Comparison of ENCODE assay signal across 10 cellular contexts in the genomic region with DNA sequence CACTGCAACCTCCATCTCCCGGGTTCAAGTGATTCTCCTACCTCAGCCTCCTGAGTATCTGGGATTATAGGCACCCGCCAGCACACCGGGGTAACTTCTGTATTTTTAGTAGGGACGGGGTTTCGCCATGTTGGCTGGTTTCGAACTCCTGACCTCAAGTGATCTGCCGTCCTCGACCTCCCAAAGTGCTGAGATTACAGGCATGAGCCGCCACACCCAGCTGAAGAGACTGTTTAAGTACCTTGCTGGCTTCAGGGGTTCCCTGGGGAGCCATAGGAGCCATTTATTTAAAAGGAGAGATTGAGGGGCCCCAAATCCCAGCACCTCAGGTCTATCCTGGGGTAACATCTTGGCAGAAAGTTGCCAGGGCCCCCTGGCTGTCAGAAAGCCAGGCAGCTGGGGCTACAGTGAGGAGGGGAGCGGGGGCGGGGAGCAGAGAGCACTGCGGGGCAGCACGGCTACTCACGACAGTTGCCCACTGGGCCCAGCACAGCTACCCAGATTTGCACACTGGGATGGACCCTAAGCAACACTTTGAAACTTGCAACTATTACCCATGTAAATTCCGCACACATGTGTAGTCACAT. TPM values are rescaled to one million over a fixed set of nuclear protein-coding genes. Genes with fewer than 3 reads are reported as not detected.
DNase-seq lines count a peak whose midpoint lies in the region; ATAC-seq and TF ChIP-seq lines count a peak whose summit lies in the region.
"Had no signal": no experiment of that assay in that cellular context is flagged by ENCODE, and none has a peak within 500 bp of the region (broad histone marks: within the 10 kb centered on the region; RNA-seq: fewer than 3 reads in every experiment).

No MANE protein-coding gene starts in this region.

- H3T11ph ChIP-seq in H9 (ENCODE audit: low read length), result no peak overlapping the region

- no peak for TF ChIP-seq CTCF in CD8-positive, alpha-beta T cell (IDR thresholded peaks at IDR 0.05)
- TF ChIP-seq CTCF in H9 (conservative IDR thresholded peaks at IDR 0.05), result no peak
- TF ChIP-seq CTCF in A673 (conservative IDR thresholded peaks at IDR 0.05; ENCODE audit: low read depth, low read length), result no peak

- no peak overlapping the region for H3K27ac Mint-ChIP-seq in CD8-positive, alpha-beta T cell
- H3K27ac Mint-ChIP-seq in H9, result no peak overlapping the region; a peak in 1 of 7 replicates
- H3K27ac Mint-ChIP-seq in activated T-cell treated with anti-CD3 and anti-CD28 coated beads, Interleukin-2, amount 50 U/mL, for 72 hours, result no peak overlapping the region
- peak overlapping the region in 7 of 9 donors; percentile 47 to 86 (median 67) for H3K27ac Mint-ChIP-seq in naive thymus-derived CD4-positive, alpha-beta T cell

- intact Hi-C loops in CD8-positive, alpha-beta T cell (cut with DNase I, micrococcal nuclease), result loop anchor here (1.0 to 10.0 kb wide), 8 partner anchors 17 to 730 kb away; a partner anchor contains a TSS
- intact Hi-C loops in naive thymus-derived CD4-positive, alpha-beta T cell (cut with micrococcal nuclease), result loop anchor here (1.0 to 10.0 kb wide), 5 partner anchors 50 to 230 kb away; a partner anchor contains a TSS
- intact Hi-C loops in A673 (cut with micrococcal nuclease; ENCODE audit: unreplicated experiment), result no loop called here

- H3K14ac ChIP-seq in H9 (ENCODE audit: insufficient read depth, low read length), result no peak overlapping the region

- H3K4me3 Mint-ChIP-seq in CD8-positive, alpha-beta T cell, result peak overlapping the region; percentile 80
- H3K4me3 Mint-ChIP-seq in H9, result peak overlapping the region; percentile 54 to 75; a peak in 3 of 5 replicates
- peak overlapping the region; percentile 83 to 85 for H3K4me3 Mint-ChIP-seq in activated T-cell treated with anti-CD3 and anti-CD28 coated beads, Interleukin-2, amount 50 U/mL, for 72 hours
- peak overlapping the region; percentile 72 to 87 (median 81) for H3K4me3 Mint-ChIP-seq in naive thymus-derived CD4-positive, alpha-beta T cell

- no peaks in the 10 kb centered on the region for H3K9me3 ChIP-seq in CD8-positive, alpha-beta T cell (ENCODE audit: low read length)
- H3K9me3 ChIP-seq in H9 (ENCODE audit: control insufficient read depth, low read depth, low read length), result no peaks in the 10 kb centered on the region
- H3K9me3 ChIP-seq in naive thymus-derived CD4-positive, alpha-beta T cell (ENCODE audit: control insufficient read depth in 2 of 3, low read length in 3 of 3), result no peaks in the 10 kb centered on the region
- no peaks in the 10 kb centered on the region for H3K9me3 ChIP-seq in A673 (ENCODE audit: low read depth, low read length, poor library complexity, severe bottlenecking)
- H3K9me3 ChIP-seq: tibial nerve had no signal

- no peaks in the 10 kb centered on the region for H3K79me2 ChIP-seq in H9 (ENCODE audit: insufficient read depth, low read length)

- no peak overlapping the region for H3K9ac ChIP-seq in H9 (ENCODE audit: extremely low read depth, insufficient read length, low read length)

- no peak overlapping the region for H3K23ac ChIP-seq in H9 (ENCODE audit: insufficient read length, low read depth, low read length)

- POLR2A ChIA-PET in CD8-positive, alpha-beta T cell (lab: Charles Lee), result interaction anchor here (1.1 to 1.5 kb wide), 5 partner anchors 16 to 48 kb away, joined by 3 to 15 read pairs (median 5); a partner anchor contains a TSS
- POLR2A ChIA-PET in naive thymus-derived CD4-positive, alpha-beta T cell (lab: Charles Lee), result interaction anchor here (0.8 to 10.2 kb wide), 9 partner anchors 11 to 61 kb away, joined by 3 to 134 read pairs (median 4); a partner anchor contains a TSS
- POLR2A ChIA-PET in A673 (lab: Charles Lee; ENCODE audit: low non-redundant PET), result no interaction called here

- no peaks in the 10 kb centered on the region for H3K27me3 ChIP-seq in CD8-positive, alpha-beta T cell (ENCODE audit: insufficient read depth, low read length)
- H3K27me3 ChIP-seq in H9 (ENCODE audit: insufficient read depth, low read length) (no peaks in the 10 kb centered on the region; the same call in 1 of the 2 replicates), A673 (replicated peaks; ENCODE audit: insufficient read depth, low read depth, low read length, poor library complexity) (no peaks in the 10 kb centered on the region)
- no peaks in the 10 kb centered on the region for H3K27me3 ChIP-seq in naive thymus-derived CD4-positive, alpha-beta T cell (ENCODE audit: control insufficient read depth in 2 of 2, insufficient read depth in 2 of 2, low read length in 2 of 2)

- H2BK5ac ChIP-seq in H9 (ENCODE audit: insufficient read length, low read length), result no peak overlapping the region

- peak in 1 of 7 experiments; percentile 2 for DNase-seq in CD8-positive, alpha-beta T cell
- DNase-seq in H9 (no peak), A673 (ENCODE audit: low spot score) (no peak), NCI-H187 (lab: John Stamatoyannopoulos, UW) (no peak), NCI-H345 treated with DMSO at 0.1 percent for 48 hours (lab: John Stamatoyannopoulos, UW; ENCODE audit: unreplicated experiment) (no peak), ACHN (no peak)
- no peak for DNase-seq in activated T-cell treated with anti-CD3 and anti-CD28 coated beads, Interleukin-2, amount 50 U/mL, for 72 hours
- DNase-seq in naive thymus-derived CD4-positive, alpha-beta T cell, result no peak

- no peaks in the 10 kb centered on the region for H3K9me3 Mint-ChIP-seq in CD8-positive, alpha-beta T cell
- H3K9me3 Mint-ChIP-seq in H9, result no peaks in the 10 kb centered on the region
- H3K9me3 Mint-ChIP-seq in activated T-cell treated with anti-CD3 and anti-CD28 coated beads, Interleukin-2, amount 50 U/mL, for 72 hours, result no peaks in the 10 kb centered on the region
- H3K9me3 Mint-ChIP-seq in naive thymus-derived CD4-positive, alpha-beta T cell, result peaks cover 0 to 4% (median 0%) of the 10 kb centered on the region in 11 donors

- peaks cover 45% of the 10 kb centered on the region for H3K4me1 ChIP-seq in CD8-positive, alpha-beta T cell (ENCODE audit: insufficient read depth, low read length)
- H3K4me1 ChIP-seq in H9 (ENCODE audit: insufficient read depth, low read length) (no peaks in the 10 kb centered on the region), A673 (ENCODE audit: insufficient read depth, low read length, poor library complexity, severe bottlenecking) (peaks cover 6% of the 10 kb centered on the region)
- H3K4me1 ChIP-seq in naive thymus-derived CD4-positive, alpha-beta T cell (ENCODE audit: control insufficient read depth in 2 of 2, insufficient read depth in 2 of 2, low read length in 2 of 2), result peaks cover 23 to 48% of the 10 kb centered on the region in 2 donors

- peaks cover 12% of the 10 kb centered on the region for H3K23me2 ChIP-seq in H9 (ENCODE audit: insufficient read length, low read depth, low read length, poor library complexity, severe bottlenecking)

- no peaks in the 10 kb centered on the region for H3K79me1 ChIP-seq in H9 (ENCODE audit: insufficient read depth, low read depth, low read length, poor library complexity, severe bottlenecking)

- no peak overlapping the region for H3K27ac ChIP-seq in CD8-positive, alpha-beta T cell (ENCODE audit: low read depth, low read length)
- H3K27ac ChIP-seq in H9 (ENCODE audit: insufficient read length, low read depth, low read length) (no peak overlapping the region), A673 (ENCODE audit: low read depth, low read length, poor library complexity, severe bottlenecking) (no peak overlapping the region)
- H3K27ac ChIP-seq in naive thymus-derived CD4-positive, alpha-beta T cell (ENCODE audit: low read depth, low read length), result peak overlapping the region; percentile 77

- ATAC-seq in CD8-positive, alpha-beta T cell, result no peak
- no peak for ATAC-seq in activated T-cell treated with anti-CD3 and anti-CD28 coated beads, Interleukin-2, amount 50 U/mL, for 72 hours (replicated peaks in 1 of 2)
- no peak for ATAC-seq in naive thymus-derived CD4-positive, alpha-beta T cell
- ATAC-seq: K562 had no signal

- H3K4me1 Mint-ChIP-seq in CD8-positive, alpha-beta T cell (ENCODE audit: low read depth), result peaks cover 43% of the 10 kb centered on the region
- peaks cover 19 to 26% of the 10 kb centered on the region in 2 experiments for H3K4me1 Mint-ChIP-seq in H9
- H3K4me1 Mint-ChIP-seq in activated T-cell treated with anti-CD3 and anti-CD28 coated beads, Interleukin-2, amount 50 U/mL, for 72 hours (ENCODE audit: low read depth), result peaks cover 35% of the 10 kb centered on the region
- peaks cover 22 to 67% (median 48%) of the 10 kb centered on the region in 7 donors for H3K4me1 Mint-ChIP-seq in naive thymus-derived CD4-positive, alpha-beta T cell

- no peak overlapping the region for H3K18ac ChIP-seq in H9 (ENCODE audit: insufficient read length, low read depth, low read length)

- WGBS in H9 (ENCODE audit: extremely low coverage, insufficient read length, low lambda C conversion rate), result no CpG with 5 or more reads among the region's 15 CpGs

- no peak overlapping the region for H2AFZ ChIP-seq in H9 (ENCODE audit: low read length)

- peaks cover 10% of the 10 kb centered on the region for H3K36me3 Mint-ChIP-seq in CD8-positive, alpha-beta T cell
- peaks cover 0 to 2% (median 0%) of the 10 kb centered on the region in 3 experiments; a peak in 1 of 7 replicates for H3K36me3 Mint-ChIP-seq in H9 (ENCODE audit: insufficient read depth in 1 of 3, low read depth in 3 of 3)
- peaks cover 0 to 2% of the 10 kb centered on the region in 2 donors for H3K36me3 Mint-ChIP-seq in activated T-cell treated with anti-CD3 and anti-CD28 coated beads, Interleukin-2, amount 50 U/mL, for 72 hours (ENCODE audit: insufficient read depth in 2 of 2)
- peaks cover 0 to 14% (median 0%) of the 10 kb centered on the region in 5 donors for H3K36me3 Mint-ChIP-seq in naive thymus-derived CD4-positive, alpha-beta T cell

- no peak overlapping the region for H3K56ac ChIP-seq in H9 (ENCODE audit: insufficient read length, low read depth, low read length)

- in situ Hi-C loops in ACHN (cut with HindIII; ENCODE audit: low pct_ligation_motif_present, low pct_unique_long_range_greater_than_20kb, low sequenced_read_pairs), result no loop called here

- H2BK120ac ChIP-seq in H9 (ENCODE audit: low read depth, low read length, poor library complexity, severe bottlenecking), result no peak overlapping the region

- no peak overlapping the region for H2BK15ac ChIP-seq in H9 (ENCODE audit: low read depth, low read length)

- no peaks in the 10 kb centered on the region for H3K27me3 Mint-ChIP-seq in CD8-positive, alpha-beta T cell (ENCODE audit: low read depth)
- peaks cover 32% of the 10 kb centered on the region for H3K27me3 Mint-ChIP-seq in H9 (ENCODE audit: low read depth)
- H3K27me3 Mint-ChIP-seq in activated T-cell treated with anti-CD3 and anti-CD28 coated beads, Interleukin-2, amount 50 U/mL, for 72 hours (ENCODE audit: low read depth), result no peaks in the 10 kb centered on the region
- H3K27me3 Mint-ChIP-seq in naive thymus-derived CD4-positive, alpha-beta T cell, result no peaks in the 10 kb centered on the region

- no TSS peak for BruUV-seq in A673 (replicated peaks; lab: Mats Ljungman, UMichigan)

- no peak overlapping the region for H2AK5ac ChIP-seq in H9 (ENCODE audit: insufficient read length, low read length)

- no peak overlapping the region for H2BK12ac ChIP-seq in H9 (ENCODE audit: insufficient read length, low read depth, low read length)

- peak overlapping the region; percentile 48 for H3K4me2 ChIP-seq in H9 (ENCODE audit: insufficient read depth, insufficient read length, low read length)

- no peak overlapping the region for H4K8ac ChIP-seq in H9 (replicated peaks; ENCODE audit: insufficient read length, low read depth, low read length)

- peak overlapping the region; percentile 87 for H3K4me3 ChIP-seq in CD8-positive, alpha-beta T cell (ENCODE audit: low read depth, low read length)
- peak overlapping the region; percentile 85 for H3K4me3 ChIP-seq in naive thymus-derived CD4-positive, alpha-beta T cell (ENCODE audit: low read length)
- H3K4me3 ChIP-seq in A673 (ENCODE audit: low read depth, low read length, poor library complexity, severe bottlenecking), result no peak overlapping the region

- H3K4ac ChIP-seq in H9 (ENCODE audit: low read depth, low read length), result no peak overlapping the region

- no peak overlapping the region for H4K5ac ChIP-seq in H9 (ENCODE audit: insufficient read length, low read depth, low read length)

- no peaks in the 10 kb centered on the region for H3K36me3 ChIP-seq in CD8-positive, alpha-beta T cell (ENCODE audit: insufficient read depth, low read length)
- peaks cover 0 to 12% (median 6%) of the 10 kb centered on the region in 3 experiments for H3K36me3 ChIP-seq in naive thymus-derived CD4-positive, alpha-beta T cell (ENCODE audit: control insufficient read depth in 2 of 3, insufficient read depth in 3 of 3, low read length in 3 of 3)
- H3K36me3 ChIP-seq in A673 (ENCODE audit: insufficient read depth, low read length, poor library complexity, severe bottlenecking), result no peaks in the 10 kb centered on the region
- H3K36me3 ChIP-seq: tibial nerve had no signal

- no peaks in the 10 kb centered on the region for H4K20me1 ChIP-seq in H9 (ENCODE audit: control insufficient read depth, insufficient read depth, insufficient read length)

- no peak overlapping the region for H2BK20ac ChIP-seq in H9 (ENCODE audit: low read depth, low read length, poor library complexity, severe bottlenecking)

- no peak overlapping the region for H4K91ac ChIP-seq in H9 (ENCODE audit: insufficient read length, low read depth, low read length)

- CTCF ChIA-PET in CD8-positive, alpha-beta T cell (lab: Charles Lee), result interaction anchor here (0.8 to 6.2 kb wide), 6 partner anchors 12 to 64 kb away, joined by 3 to 54 read pairs (median 4); a partner anchor contains a TSS
- CTCF ChIA-PET in naive thymus-derived CD4-positive, alpha-beta T cell (lab: Charles Lee), result interaction anchor here (1.1 to 3.7 kb wide), 5 partner anchors 12 to 35 kb away, joined by 3 to 17 read pairs (median 5); no protein-coding TSS in a partner anchor
- CTCF ChIA-PET in A673 (lab: Charles Lee), result no interaction called here

RNA-seq across cellular contexts. Expression of a gene that starts 1.6 kb away (rescaled TPM):
- total RNA-seq in CD8-positive, alpha-beta T cell, result 1 to 10 TPM; 3.1 to 3.4 TPM
- 3.2 and 3.7 TPM in 2 replicates for total RNA-seq in H9 (2021)
- 10 to 100 TPM in 1 of 2 donors, 1 to 10 TPM in 1; 8.4 to 10.5 TPM for total RNA-seq in activated T-cell treated with anti-CD3 and anti-CD28 coated beads, Interleukin-2, amount 50 U/mL, for 72 hours
- total RNA-seq in naive thymus-derived CD4-positive, alpha-beta T cell, result 10 to 100 TPM in 1 of 5 experiments, 1 to 10 TPM in 4; 2.7 to 13.0 (median 6.1) TPM
- 10 to 100 TPM in 1 of 2 donors, 1 to 10 TPM in 1; 6.5 to 13.5 TPM for polyA plus RNA-seq in naive thymus-derived CD4-positive, alpha-beta T cell
- not detected in 2 replicates for total RNA-seq in A673 (2021)

RNA-seq across cellular contexts. Expression of a gene that starts 21.5 kb away (rescaled TPM):
- total RNA-seq in CD8-positive, alpha-beta T cell, result 100 to 1,000 TPM; 371 to 406 TPM
- total RNA-seq in H9 (2021), result 22.3 and 26.5 TPM in 2 replicates
- 10 to 100 TPM; 58.6 to 64.5 TPM for total RNA-seq in activated T-cell treated with anti-CD3 and anti-CD28 coated beads, Interleukin-2, amount 50 U/mL, for 72 hours
- 100 to 1,000 TPM in 4 of 5 experiments, 10 to 100 TPM in 1; 99.8 to 324 (median 133) TPM for total RNA-seq in naive thymus-derived CD4-positive, alpha-beta T cell
- polyA plus RNA-seq in naive thymus-derived CD4-positive, alpha-beta T cell, result 10 to 100 TPM; 67.7 to 88.9 TPM
- total RNA-seq in A673 (2021), result 32.3 and 36.3 TPM in 2 replicates

RNA-seq across cellular contexts. Expression of a gene that starts 21.6 kb away (rescaled TPM):
- total RNA-seq in CD8-positive, alpha-beta T cell, result 10 to 100 TPM; 59.5 to 60.4 TPM
- total RNA-seq in H9 (2021) (31.5 and 32.8 TPM in 2 replicates), A673 (2021) (45.0 and 47.5 TPM in 2 replicates)
- 10 to 100 TPM; 25.9 to 34.9 TPM for total RNA-seq in activated T-cell treated with anti-CD3 and anti-CD28 coated beads, Interleukin-2, amount 50 U/mL, for 72 hours
- total RNA-seq in naive thymus-derived CD4-positive, alpha-beta T cell, result 10 to 100 TPM; 26.0 to 43.3 (median 28.3) TPM
- polyA plus RNA-seq in naive thymus-derived CD4-positive, alpha-beta T cell, result 10 to 100 TPM; 13.0 to 14.8 TPM

RNA-seq across cellular contexts. Expression of a gene that starts 21.8 kb away (rescaled TPM):
- total RNA-seq in CD8-positive, alpha-beta T cell, result 100 to 1,000 TPM; 118 to 124 TPM
- 53.2 and 57.1 TPM in 2 replicates for total RNA-seq in H9 (2021)
- total RNA-seq in activated T-cell treated with anti-CD3 and anti-CD28 coated beads, Interleukin-2, amount 50 U/mL, for 72 hours, result 10 to 100 TPM; 64.5 to 80.5 TPM
- total RNA-seq in naive thymus-derived CD4-positive, alpha-beta T cell, result 10 to 100 TPM; 37.7 to 66.9 (median 42.7) TPM
- 10 to 100 TPM; 12.9 to 23.5 TPM for polyA plus RNA-seq in naive thymus-derived CD4-positive, alpha-beta T cell
- 127 and 131 TPM in 2 replicates for total RNA-seq in A673 (2021)

RNA-seq across cellular contexts. Expression of a gene that starts 33.8 kb away (rescaled TPM):
- total RNA-seq in CD8-positive, alpha-beta T cell, result 100 to 1,000 TPM; 312 to 320 TPM
- 153 and 160 TPM in 2 replicates for total RNA-seq in H9 (2021)
- total RNA-seq in activated T-cell treated with anti-CD3 and anti-CD28 coated beads, Interleukin-2, amount 50 U/mL, for 72 hours, result 100 to 1,000 TPM; 199 to 318 TPM
- 100 to 1,000 TPM; 240 to 498 (median 281) TPM for total RNA-seq in naive thymus-derived CD4-positive, alpha-beta T cell
- 100 to 1,000 TPM; 454 to 537 TPM for polyA plus RNA-seq in naive thymus-derived CD4-positive, alpha-beta T cell
- 44.7 and 53.6 TPM in 2 replicates for total RNA-seq in A673 (2021)

Comparison
In these comparisons a context has a peak if more than half of its experiments do, and no peak if none do; other contexts are left out.
1. H3K27ac Mint-ChIP-seq: peak in naive thymus-derived CD4-positive, alpha-beta T cell (7 of 9); none in CD8-positive, alpha-beta T cell (single experiment), H9 (0 of 3) and activated T-cell treated with anti-CD3 and anti-CD28 coated beads, Interleukin-2, amount 50 U/mL, for 72 hours (single experiment).
2. Peak in every context shown above with its lines, with median percentiles within 50 percentile points of each other: H3K4me3 Mint-ChIP-seq.